Comparison of ENCODE assay signal across 19 cellular contexts in genomic region chr3:6228958-6229683, GRCh38.
"Had no signal": no experiment of that assay in that cellular context is flagged by ENCODE, and none has a peak within 500 bp of the region (broad histone marks: within the 10 kb centered on the region; RNA-seq: fewer than 3 reads in every experiment).

No MANE protein-coding gene starts in this region.

- H3K36me3 Mint-ChIP-seq: naive thymus-derived CD8-positive, alpha-beta T cell had no signal

- ATAC-seq: naive thymus-derived CD8-positive, alpha-beta T cell had no signal

- H3K27ac ChIP-seq: brain microvascular endothelial cell, esophagus squamous epithelium, neutrophil, tibial nerve, vagina had no signal

- H3K27me3 ChIP-seq: brain microvascular endothelial cell, esophagus squamous epithelium, neutrophil, tibial nerve, vagina had no signal

- H3K27me3 Mint-ChIP-seq: activated CD4-positive, alpha-beta T cell treated with anti-CD3 and anti-CD28 coated beads, Interleukin-2, amount 10 ng/mL, durations not matched to agents 7 days and 5 days; central memory CD8-positive, alpha-beta T cell had no signal

- H3K36me3 ChIP-seq: brain microvascular endothelial cell, esophagus squamous epithelium, neutrophil, tibial nerve, vagina had no signal

- H3K4me3 ChIP-seq: esophagus squamous epithelium, tibial nerve, vagina had no signal

- H3K9me3 ChIP-seq: esophagus squamous epithelium, neutrophil, tibial nerve, vagina had no signal

- DNase-seq: activated CD4-positive, alpha-beta T cell treated with anti-CD3 and anti-CD28 coated beads, Interleukin-2, amount 10 ng/mL, durations not matched to agents 7 days and 5 days; activated CD4-positive, CD25-positive, alpha-beta regulatory T cell; activated CD8-positive, alpha-beta memory T cell treated with anti-CD3 and anti-CD28 coated beads, Interleukin-2, amount 50 U/mL, for 48 hours; activated naive CD4-positive, alpha-beta T cell treated with Interleukin-2 at 50 U/mL for 16 hours; anterior cingulate cortex; brain microvascular endothelial cell; cortex of kidney; effector CD4-positive, alpha-beta T cell; esophagus squamous epithelium; hippocampal formation; mesenchymal stem cell; naive thymus-derived CD8-positive, alpha-beta T cell; retina; stimulated activated naive CD4-positive, alpha-beta T cell; substantia nigra had no signal

- H3K4me1 ChIP-seq: esophagus squamous epithelium, tibial nerve, vagina had no signal

- H3K4me1 Mint-ChIP-seq: activated CD4-positive, alpha-beta T cell treated with anti-CD3 and anti-CD28 coated beads, Interleukin-2, amount 10 ng/mL, durations not matched to agents 7 days and 5 days; central memory CD8-positive, alpha-beta T cell; naive thymus-derived CD8-positive, alpha-beta T cell had no signal

- H3K4me3 Mint-ChIP-seq: activated CD4-positive, alpha-beta T cell treated with anti-CD3 and anti-CD28 coated beads, Interleukin-2, amount 10 ng/mL, durations not matched to agents 7 days and 5 days; central memory CD8-positive, alpha-beta T cell; naive thymus-derived CD8-positive, alpha-beta T cell had no signal

- H3K27ac Mint-ChIP-seq: activated CD4-positive, alpha-beta T cell treated with anti-CD3 and anti-CD28 coated beads, Interleukin-2, amount 10 ng/mL, durations not matched to agents 7 days and 5 days; naive thymus-derived CD8-positive, alpha-beta T cell had no signal
